Comparison of ENCODE assay signal across 25 cellular contexts in the genomic region with DNA sequence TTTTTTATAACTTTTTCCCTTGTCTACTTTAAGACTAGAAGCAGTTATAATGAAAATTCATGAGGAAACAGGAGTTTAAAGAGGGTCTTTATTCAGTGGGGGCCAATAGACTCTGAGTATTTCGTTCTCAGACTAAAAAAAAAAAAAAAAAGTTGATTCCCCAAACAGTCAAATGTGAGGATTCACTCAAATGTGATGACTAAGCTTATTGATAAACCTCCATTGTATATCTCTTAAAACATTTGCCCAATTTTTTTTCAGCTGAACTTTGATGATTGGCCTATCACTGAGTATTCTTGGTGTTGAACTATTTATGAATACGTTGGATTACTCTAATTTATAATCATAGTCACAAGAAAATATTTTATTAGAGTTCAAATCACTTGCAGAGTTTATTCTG.
DNase-seq lines count a peak whose midpoint lies in the region; ATAC-seq, FAIRE-seq and TF ChIP-seq lines count a peak whose summit lies in the region.
"Had no signal": no experiment of that assay in that cellular context is flagged by ENCODE, and none has a peak within 500 bp of the region (broad histone marks: within the 10 kb centered on the region; RNA-seq: fewer than 3 reads in every experiment).

No MANE protein-coding gene starts in this region.

- H3K9ac ChIP-seq in HepG2 (ENCODE audit: insufficient read depth, low read depth, low read length) (no peak overlapping the region), K562 (ENCODE audit: insufficient read depth in 1 of 2, low read depth in 2 of 2, low read length in 2 of 2) (no peak overlapping the region)
- H3K9ac ChIP-seq: BLaER1 had no signal

- TF ChIP-seq CTCF in HepG2 (CRISPR knock-in tag; IDR thresholded peaks at IDR 0.05) (no peak), right lobe of liver (IDR thresholded peaks at IDR 0.05) (no peak), K562 (IDR thresholded peaks at IDR 0.05 in 2 of 3, conservative IDR thresholded peaks at IDR 0.05 in 1 of 3; ENCODE audit: insufficient read depth in 2 of 3, low read depth in 1 of 3, low read length in 3 of 3) (no peak), PC-9 (conservative IDR thresholded peaks at IDR 0.05) (no peak)

- BruUV-seq in HepG2 (replicated peaks; lab: Mats Ljungman, UMichigan) (no TSS peak), K562 (replicated peaks; lab: Mats Ljungman, UMichigan) (no TSS peak), PC-9 (replicated peaks; lab: Mats Ljungman, UMichigan) (no TSS peak)

- ATAC-seq in HepG2 (no peak), right lobe of liver (no peak), K562 (no peak)
- ATAC-seq: GM12878 had no signal

- H3K4me2 ChIP-seq in HepG2 (ENCODE audit: low read depth, low read length) (no peak overlapping the region), K562 (ENCODE audit: insufficient read depth, low read length) (no peak overlapping the region), PC-9 (no peak overlapping the region)
- H3K4me2 ChIP-seq: BLaER1 had no signal

- no peaks in the 10 kb centered on the region for H3K27me3 ChIP-seq in HepG2 (ENCODE audit: control insufficient read depth in 1 of 2, insufficient read depth in 2 of 2, low read length in 2 of 2)
- H3K27me3 ChIP-seq in right lobe of liver, result no peaks in the 10 kb centered on the region
- no peaks in the 10 kb centered on the region for H3K27me3 ChIP-seq in K562 (ENCODE audit: control insufficient read depth in 2 of 2, insufficient read depth in 2 of 2, low read length in 2 of 2)
- H3K27me3 ChIP-seq in PC-9 (ENCODE audit: insufficient read depth, low read depth), result no peaks in the 10 kb centered on the region
- H3K27me3 ChIP-seq: BE2C, BLaER1 had no signal

- no peak for TF ChIP-seq RAD21 in HepG2 (CRISPR knock-in tag; IDR thresholded peaks at IDR 0.05)
- TF ChIP-seq RAD21 in K562 (CRISPR knock-in tag; conservative IDR thresholded peaks at IDR 0.05 in 1 of 2, IDR thresholded peaks at IDR 0.05 in 1 of 2), result no peak

- intact Hi-C loops in HepG2 (cut with micrococcal nuclease; ENCODE audit: unreplicated experiment), result no loop called here
- intact Hi-C loops in right lobe of liver (cut with DNase I), result no loop called here
- intact Hi-C loops in K562 (cut with micrococcal nuclease), result no loop called here
- intact Hi-C loops in PC-9 (cut with micrococcal nuclease; ENCODE audit: unreplicated experiment), result no loop called here

- H3K27ac ChIP-seq in HepG2 (ENCODE audit: extremely low read length, insufficient read depth, low read length) (no peak overlapping the region), right lobe of liver (no peak overlapping the region), K562 (ENCODE audit: extremely low read depth, low read depth, low read length) (no peak overlapping the region), PC-9 (no peak overlapping the region)
- H3K27ac ChIP-seq: 22Rv1, BLaER1 had no signal

- H3F3A ChIP-seq in PC-9 (ENCODE audit: insufficient read depth, low read depth), result no peaks in the 10 kb centered on the region

- no peaks in the 10 kb centered on the region for H3K9me3 ChIP-seq in HepG2 (ENCODE audit: low read length)
- no peaks in the 10 kb centered on the region for H3K9me3 ChIP-seq in right lobe of liver
- no peaks in the 10 kb centered on the region for H3K9me3 ChIP-seq in K562 (replicated peaks; ENCODE audit: control insufficient read depth, insufficient read depth, low read depth, low read length)
- H3K9me3 ChIP-seq in PC-9 (ENCODE audit: insufficient read depth, low read depth), result no peaks in the 10 kb centered on the region
- H3K9me3 ChIP-seq: BE2C, BLaER1 had no signal

- H3K4me1 ChIP-seq in HepG2 (ENCODE audit: insufficient read depth, low read length) (no peaks in the 10 kb centered on the region), right lobe of liver (no peaks in the 10 kb centered on the region), K562 (replicated peaks in 1 of 2; ENCODE audit: control insufficient read depth in 2 of 2, insufficient read depth in 2 of 2, low read length in 2 of 2) (no peaks in the 10 kb centered on the region), PC-9 (replicated peaks; ENCODE audit: insufficient read depth) (no peaks in the 10 kb centered on the region)
- H3K4me1 ChIP-seq: BE2C, BLaER1 had no signal

- CTCF ChIA-PET in HepG2 (lab: Yijun Ruan, JAX; ENCODE audit: low intra/inter-chr PET ratio, low total read pairs) (no interaction called here), K562 (lab: Yijun Ruan, JAX; ENCODE audit: low intra/inter-chr PET ratio) (no interaction called here), PC-9 (lab: Charles Lee) (interaction anchor here (0.7 kb wide), 1 partner anchor 255 kb away, joined by 8 read pairs; no protein-coding TSS in a partner anchor)

- DNase-seq in HepG2 (ENCODE audit: low spot score) (no peak), right lobe of liver (no peak), K562 (ENCODE audit: extremely low read depth in 1 of 4, low spot score in 3 of 4) (no peak), PC-9 (no peak), NCI-H69 (lab: John Stamatoyannopoulos, UW) (no peak)
- DNase-seq: ACHN; BE2C; C1 segment of cervical spinal cord; CD4-positive, alpha-beta memory T cell; CD4-positive, CD25-positive, alpha-beta regulatory T cell; CD8-positive, alpha-beta memory T cell; COR-L47; DMS 273 treated with DMSO at 0.1 percent for 48 hours; DMS153; DMS53; DMS79; DND-41; EL; GDM1 had no signal

- TF ChIP-seq EP300 in HepG2 (IDR thresholded peaks at IDR 0.05; ENCODE audit: low read depth in 2 of 2, low read length in 2 of 2) (no peak), HepG2 (CRISPR knock-in tag; IDR thresholded peaks at IDR 0.05; ENCODE audit: borderline replicate concordance) (no peak), K562 (IDR thresholded peaks at IDR 0.05; ENCODE audit: low read length) (no peak)

- H3K9me2 ChIP-seq in PC-9 (ENCODE audit: insufficient read depth), result no peaks in the 10 kb centered on the region

- no peak overlapping the region for H2AFZ ChIP-seq in HepG2 (ENCODE audit: low read length)
- H2AFZ ChIP-seq in K562 (ENCODE audit: low read depth, low read length), result no peak overlapping the region
- no peak overlapping the region for H2AFZ ChIP-seq in PC-9

- peaks cover 4% of the 10 kb centered on the region in 2 experiments; a peak in 2 of 5 replicates for H3K36me3 ChIP-seq in HepG2 (replicated peaks in 1 of 2; ENCODE audit: control insufficient read depth in 1 of 2, insufficient read depth in 2 of 2, low read length in 2 of 2)
- H3K36me3 ChIP-seq in right lobe of liver, result peaks cover 0 to 6% (median 0%) of the 10 kb centered on the region in 4 donors
- no peaks in the 10 kb centered on the region for H3K36me3 ChIP-seq in K562 (ENCODE audit: control insufficient read depth, insufficient read depth, low read length)
- H3K36me3 ChIP-seq in PC-9 (ENCODE audit: low read depth), result no peaks in the 10 kb centered on the region
- H3K36me3 ChIP-seq: BE2C had no signal

- no peak for TF ChIP-seq POLR2A in HepG2 (IDR thresholded peaks at IDR 0.05; ENCODE audit: insufficient read depth in 1 of 2, low read depth in 2 of 2, low read length in 2 of 2)
- TF ChIP-seq POLR2A in right lobe of liver (IDR thresholded peaks at IDR 0.05), result no peak
- TF ChIP-seq POLR2A in K562 (conservative IDR thresholded peaks at IDR 0.05), result no peak

- no peaks in the 10 kb centered on the region for H3K9me1 ChIP-seq in K562 (ENCODE audit: control insufficient read depth, insufficient read depth, low read length)

- no peak overlapping the region for H3K4me3 ChIP-seq in HepG2 (replicated peaks in 1 of 3; ENCODE audit: insufficient read depth in 1 of 3, low read depth in 2 of 3, low read length in 3 of 3)
- no peak overlapping the region for H3K4me3 ChIP-seq in right lobe of liver
- no peak overlapping the region for H3K4me3 ChIP-seq in K562
- no peak overlapping the region for H3K4me3 ChIP-seq in PC-9
- H3K4me3 ChIP-seq: BLaER1, GM12878 had no signal

- H4K20me1 ChIP-seq in HepG2 (ENCODE audit: insufficient read depth, low read length) (no peaks in the 10 kb centered on the region), K562 (replicated peaks; ENCODE audit: control insufficient read depth, insufficient read depth, low read length) (no peaks in the 10 kb centered on the region), PC-9 (ENCODE audit: insufficient read depth) (no peaks in the 10 kb centered on the region)
- H4K20me1 ChIP-seq: BLaER1 had no signal

- POLR2A ChIA-PET in HepG2 (lab: Yijun Ruan, JAX), result no interaction called here
- POLR2A ChIA-PET in K562 (lab: Yijun Ruan, JAX), result no interaction called here
- POLR2A ChIA-PET in PC-9 (lab: Charles Lee; ENCODE audit: unreplicated experiment), result interaction anchor here (0.6 kb wide), 1 partner anchor 76 kb away, joined by 4 read pairs; no protein-coding TSS in a partner anchor

- WGBS in HepG2 (ENCODE audit: low lambda C conversion rate), result 94% methylated on average over 2 of the region's 2 CpGs
- WGBS in right lobe of liver (ENCODE audit: insufficient coverage, low coverage, low lambda C conversion rate, missing lambda C conversion rate), result 97% methylated on average over 2 of the region's 2 CpGs
- 17% methylated on average over 2 of the region's 2 CpGs for WGBS in K562 (ENCODE audit: insufficient coverage, low coverage, missing lambda C conversion rate)

- H3K79me2 ChIP-seq in HepG2 (ENCODE audit: insufficient read depth, low read length) (no peaks in the 10 kb centered on the region), K562 (ENCODE audit: control insufficient read depth, insufficient read depth, low read length) (no peaks in the 10 kb centered on the region), PC-9 (ENCODE audit: low read depth) (no peaks in the 10 kb centered on the region)

- FAIRE-seq in HepG2 (lab: Jason Lieb, UNC) (no peak), K562 (lab: Jason Lieb, UNC) (no peak), islet of Langerhans (lab: Jason Lieb, UNC) (peak; percentile 33)
- FAIRE-seq: GM12878, GM12892, GM18507 had no signal

- in situ Hi-C loops in HepG2 (cut with HindIII; ENCODE audit: extremely low pct_ligation_motif_present, low pct_unique_long_range_greater_than_20kb) (no loop called here), K562 (cut with MboI) (no loop called here)

TF ChIP-seq in HepG2, 621 proteins besides CTCF, POLR2A, EP300 and RAD21:
- TF ChIP-seq MAFF (IDR thresholded peaks at IDR 0.05; ENCODE audit: low read depth, low read length) (peak; percentile 90), ISL2 (CRISPR knock-in tag; IDR thresholded peaks at IDR 0.05) (no peak), MAFK (conservative IDR thresholded peaks at IDR 0.05 in 1 of 2, IDR thresholded peaks at IDR 0.05 in 1 of 2; ENCODE audit: low read length in 2 of 2) (peak; percentile 89 to 92), ZNF761 (CRISPR knock-in tag; conservative IDR thresholded peaks at IDR 0.05) (no peak)
TF ChIP-seq in HepG2: peak in this region for 2.

TF ChIP-seq in K562, 482 proteins besides CTCF, POLR2A, EP300 and RAD21:
- TF ChIP-seq ZNF347 (CRISPR knock-in tag; IDR thresholded peaks at IDR 0.05; ENCODE audit: low read depth) (no peak), MAFK (IDR thresholded peaks at IDR 0.05; ENCODE audit: low read length) (peak; percentile 63; the same call in 1 of the 2 replicates), MAFG (tag; conservative IDR thresholded peaks at IDR 0.05) (peak; percentile 53; the same call in 1 of the 2 replicates), THRAP3 (IDR thresholded peaks at IDR 0.05; ENCODE audit: borderline replicate concordance) (no peak), ZNF316 (IDR thresholded peaks at IDR 0.05) (peak; percentile 86), MAFF (IDR thresholded peaks at IDR 0.05; ENCODE audit: low read length) (peak; percentile 69), C11orf30 (IDR thresholded peaks at IDR 0.05; ENCODE audit: low read depth) (peak; percentile 71), SRSF3 (IDR thresholded peaks at IDR 0.05; ENCODE audit: insufficient read depth, low read length) (no peak)

Comparison
In these comparisons a context has a peak if more than half of its experiments do, and no peak if none do; other contexts are left out.
1. Of the 241 proteins assayed by ChIP-seq in both HepG2 and K562: peak only in HepG2: none; only in K562: MAFG; in both: MAFF and MAFK; in neither: 238.